In genomic region chr19:13100871-13101589, GRCh38 we compare ENCODE assay signal across 1 cellular context.
TF ChIP-seq lines count a peak whose summit lies in the region.

No MANE protein-coding gene starts in this region.

TF ChIP-seq in endothelial cell of umbilical vein, 7 proteins besides CTCF, POLR2A, EP300 and RAD21:
- TF ChIP-seq EZH2 (IDR thresholded peaks at IDR 0.05; ENCODE audit: borderline replicate concordance, low read depth, low read length, severe bottlenecking) (no peak), JUN (IDR thresholded peaks at IDR 0.05; ENCODE audit: borderline replicate concordance, insufficient read depth, insufficient read length, low read depth) (no peak), MYC (IDR thresholded peaks at IDR 0.05; ENCODE audit: low read depth, low read length) (no peak), GATA2 (IDR thresholded peaks at IDR 0.05; ENCODE audit: insufficient read depth, insufficient read length, low read depth, low read length) (no peak), POLR2AphosphoS5 (IDR thresholded peaks at IDR 0.05; ENCODE audit: insufficient read depth, low read depth, low read length) (no peak), FOS (IDR thresholded peaks at IDR 0.05; ENCODE audit: borderline replicate concordance, insufficient read depth, low read length) (no peak)
- TF ChIP-seq, protein P1, sequence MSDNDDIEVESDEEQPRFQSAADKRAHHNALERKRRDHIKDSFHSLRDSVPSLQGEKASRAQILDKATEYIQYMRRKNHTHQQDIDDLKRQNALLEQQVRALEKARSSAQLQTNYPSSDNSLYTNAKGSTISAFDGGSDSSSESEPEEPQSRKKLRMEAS (IDR thresholded peaks at IDR 0.05; ENCODE audit: insufficient read depth, insufficient read length) = no peak
